Comparison of ENCODE assay signal across 11 cellular contexts in genomic region chr17:72254808-72255449, GRCh38.
"Had no signal": no experiment of that assay in that cellular context is flagged by ENCODE, and none has a peak within 500 bp of the region (broad histone marks: within the 10 kb centered on the region; RNA-seq: fewer than 3 reads in every experiment).

No MANE protein-coding gene starts in this region.

- ATAC-seq: activated CD8-positive, alpha-beta T cell treated with anti-CD3 and anti-CD28 coated beads, Interleukin-2, amount 10 ng/mL, durations not matched to agents 7 days and 5 days; gastrocnemius medialis; naive thymus-derived CD8-positive, alpha-beta T cell; T-cell had no signal

- H3K4me3 ChIP-seq: coronary artery, gastrocnemius medialis had no signal

- H3K27ac ChIP-seq: coronary artery, gastrocnemius medialis, neutrophil had no signal

- H3K4me1 ChIP-seq: gastrocnemius medialis had no signal

- H3K36me3 ChIP-seq: gastrocnemius medialis, neutrophil had no signal

- H3K27me3 ChIP-seq: gastrocnemius medialis, neutrophil had no signal

- H3K9me3 ChIP-seq: gastrocnemius medialis, neutrophil had no signal

- DNase-seq: activated CD4-positive, alpha-beta T cell treated with anti-CD3 and anti-CD28 coated beads for 48 hours; activated CD8-positive, alpha-beta T cell treated with anti-CD3 and anti-CD28 coated beads, Interleukin-2, amount 10 ng/mL, durations not matched to agents 7 days and 5 days; activated naive CD4-positive, alpha-beta T cell treated with Interleukin-2 at 50 U/mL for 16 hours; effector CD8-positive, alpha-beta T cell; gastrocnemius medialis; naive thymus-derived CD8-positive, alpha-beta T cell; posterior cingulate gyrus; T-cell; T1000 had no signal
